Comparison of ENCODE assay signal across 9 cellular contexts in genomic region chr7:49453486-49453885, GRCh38.
"Had no signal": no experiment of that assay in that cellular context is flagged by ENCODE, and none has a peak within 500 bp of the region (broad histone marks: within the 10 kb centered on the region; RNA-seq: fewer than 3 reads in every experiment).

No MANE protein-coding gene starts in this region.

- H3K27ac ChIP-seq: GM23248, HL-60 had no signal

- H3K4me1 ChIP-seq: HAP-1 had no signal

- H3K4me3 ChIP-seq: GM23248, HAP-1 had no signal

- H3K27me3 Mint-ChIP-seq: IgD-negative memory B cell had no signal

- H3K36me3 ChIP-seq: HAP-1 had no signal

- H3K9me3 ChIP-seq: HAP-1 had no signal

- H3K27ac Mint-ChIP-seq: HFFc6, IgD-negative memory B cell had no signal

- H3K4me1 Mint-ChIP-seq: IgD-negative memory B cell had no signal

- H3K4me3 Mint-ChIP-seq: HFFc6, IgD-negative memory B cell had no signal

- ATAC-seq: HCT116, HepG2 had no signal

- H3K36me3 Mint-ChIP-seq: IgD-negative memory B cell had no signal

- DNase-seq: GM23248, GOT3, H7, HFFc6 had no signal

- H3K9ac ChIP-seq: GM23248 had no signal

- H2AFZ ChIP-seq: GM23248 had no signal
